ENCODE assay signal across 8 cellular contexts in the genomic region with DNA sequence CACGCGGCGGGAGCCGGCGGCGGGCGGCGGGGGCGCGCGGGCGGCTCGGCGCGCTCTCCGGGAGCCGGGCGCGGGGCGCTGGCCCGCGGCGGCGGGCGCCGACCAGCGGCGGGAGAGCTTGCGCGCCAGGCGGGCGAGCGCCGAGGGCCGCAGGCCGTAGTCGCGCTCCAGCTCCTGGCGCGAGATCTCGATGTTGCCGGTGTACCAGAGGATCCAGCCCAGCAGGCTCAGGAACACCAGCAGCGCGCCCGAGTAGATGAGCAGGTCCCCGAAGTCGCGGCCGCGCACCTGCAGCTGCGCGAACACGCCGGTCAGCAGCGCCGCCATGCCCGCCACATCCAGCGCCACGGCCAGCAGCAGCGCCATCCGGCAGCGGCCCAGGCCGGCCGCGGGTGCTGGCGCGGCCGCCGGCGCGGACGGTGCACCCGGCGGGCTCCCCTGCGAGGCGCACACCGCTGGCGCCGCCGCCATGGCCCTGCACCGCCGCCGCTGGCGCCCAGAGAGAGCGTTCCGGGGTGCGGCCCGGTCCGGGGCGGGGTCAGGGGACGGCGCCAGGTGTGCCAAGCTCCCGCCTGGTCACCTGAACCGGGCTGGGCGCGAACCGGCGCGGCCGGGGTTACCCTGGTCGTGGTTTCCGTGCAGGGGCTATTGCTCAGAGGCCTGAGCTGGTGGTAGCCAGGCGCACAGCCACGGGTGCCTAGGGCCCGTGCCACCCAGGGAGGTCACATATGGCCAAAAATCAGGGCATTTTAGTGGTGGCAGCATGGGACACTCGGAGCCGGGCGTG. TPM values are rescaled to one million over a fixed set of nuclear protein-coding genes. Genes with fewer than 3 reads are reported as not detected.
A peak's percentile ranks its signal among the peaks of the same experiment; 100 is the strongest.
DNase-seq lines count a peak whose midpoint lies in the region; ATAC-seq and TF ChIP-seq lines count a peak whose summit lies in the region.

Gene TMEM238, minus strand, starts transcription at position 504 of the 787 bp plus-strand sequence. Its CDS starts 33 bp downstream, at position 471.

- no peak for TF ChIP-seq EP300 in ovary (IDR thresholded peaks at IDR 0.05)

- in situ Hi-C loops in Caki2 (cut with HindIII; ENCODE audit: low pct_unique_long_range_greater_than_20kb, low sequenced_read_pairs), result no loop called here

- H3K4me3 ChIP-seq in adipocyte (ENCODE audit: low read length) (peak within 1 kb of the TSS; percentile 92), ovary (peak within 1 kb of the TSS; percentile 56)

- H3K27ac ChIP-seq in ovary, result peak within 1 kb of the TSS; percentile 73 to 95

- H3K36me3 ChIP-seq in adipocyte (ENCODE audit: control insufficient read depth, insufficient read depth, low read length, severe bottlenecking) (peaks cover 21% of the 10 kb centered on the region), ovary (no peaks in the 10 kb centered on the region)

- ATAC-seq in Right ventricle myocardium superior (ENCODE audit: poor library complexity) (no peak), GM18520 (IDR thresholded peaks at IDR 0.05; ENCODE audit: unreplicated experiment) (no peak), GM19035 (IDR thresholded peaks at IDR 0.05; ENCODE audit: unreplicated experiment) (no peak)

- H3K4me1 ChIP-seq in adipocyte (ENCODE audit: control insufficient read depth, insufficient read depth, low read length) (peaks cover 34% of the 10 kb centered on the region), ovary (ENCODE audit: insufficient read depth) (peaks cover 26% of the 10 kb centered on the region)

- peak; percentile 64 for DNase-seq in Caki2 (ENCODE audit: low read depth)
- peak; percentile 78 for DNase-seq in HK-2 (ENCODE audit: unreplicated experiment)
- DNase-seq in RPMI7951 (ENCODE audit: low read depth), result peak; percentile 69
- peak; percentile 77 for DNase-seq in adipocyte (ENCODE audit: low read depth)
- peak; percentile 76 for DNase-seq in Right ventricle myocardium superior
- peak; percentile 59 to 76 (median 65) for DNase-seq in ovary

- H3K9ac ChIP-seq in adipocyte (ENCODE audit: low read length), result peak within 1 kb of the TSS; percentile 98

- peak in 2 of 3 donors; percentile 20 to 34 for TF ChIP-seq CTCF in ovary (IDR thresholded peaks at IDR 0.05)

- H3K27me3 ChIP-seq in adipocyte (replicated peaks; ENCODE audit: control insufficient read depth, insufficient read depth, low read length) (no peaks in the 10 kb centered on the region), ovary (no peaks in the 10 kb centered on the region)

- intact Hi-C loops in Right ventricle myocardium superior (cut with DNase I) (loop anchor here (2.0 to 5.0 kb wide), 2 partner anchors 45 to 82 kb away; partner anchors contain the start of gene KMT5C), ovary (cut with DNase I) (loop anchor here in 3 of 4 donors (5.0 to 10.0 kb wide), 4 partner anchors 42 to 121 kb away; no protein-coding TSS in a partner anchor)

- WGBS in ovary, 3 donors, result 8 to 18% (median 10%) methylated on average over 27 to 108 of the region's 108 CpGs

- TF ChIP-seq POLR2A in ovary (IDR thresholded peaks at IDR 0.05), result no peak

- H3K9me3 ChIP-seq in adipocyte (ENCODE audit: control insufficient read depth, low read length) (no peaks in the 10 kb centered on the region), ovary (no peaks in the 10 kb centered on the region)

RNA-seq across cellular contexts. Expression of gene TMEM238, which starts in this region (rescaled TPM):
- 2.3 and 6.7 TPM in 2 replicates for total RNA-seq in Caki2 (2014; rRNA removed; shearing (Covaris generic); ENCODE audit: low replicate concordance)
- total RNA-seq in RPMI7951 (2014; rRNA removed; shearing (Covaris generic)), result not detected in 2 replicates
- total RNA-seq in Right ventricle myocardium superior (1.0 TPM), ovary (10 to 100 TPM in 1 of 7 donors, 1 to 10 TPM in 5, under 1 TPM in 1; 0.93 to 31.2 (median 2.5) TPM)
- under 1 TPM in 1 of 2 donors, not detected in 1; 0.10 TPM for polyA plus RNA-seq in ovary

Comparison
In these comparisons a context has a peak if more than half of its experiments do, and no peak if none do; other contexts are left out.
1. Peak in DNase-seq in RPMI7951; RNA of the gene not detected or under 1 TPM.